28 cellular contexts compared by ENCODE assay signal in genomic region chr15:87756072-87756471, GRCh38.
"Had no signal": no experiment of that assay in that cellular context is flagged by ENCODE, and none has a peak within 500 bp of the region (broad histone marks: within the 10 kb centered on the region; RNA-seq: fewer than 3 reads in every experiment).

No MANE protein-coding gene starts in this region.

- DNase-seq: colonic mucosa; cortex of kidney; dermis blood vessel endothelial cell; dorsolateral prefrontal cortex; effector CD4-positive, alpha-beta T cell; effector CD8-positive, alpha-beta T cell; effector memory CD4-positive, alpha-beta T cell; effector memory CD8-positive, alpha-beta T cell; endodermal cell; erythroblast; esophagus squamous epithelium; foreskin fibroblast; foreskin keratinocyte; foreskin melanocyte; gastrocnemius medialis; glutamatergic neuron; head of caudate nucleus; heart left ventricle; heart right ventricle had no signal

- FAIRE-seq: colon, endometrium, endothelial cell of umbilical vein, frontal cortex had no signal

- ATAC-seq: effector memory CD8-positive, alpha-beta T cell; esophagus mucosa; foreskin keratinocyte; gastrocnemius medialis; gastroesophageal sphincter; heart left ventricle; heart right ventricle had no signal

- H3K9me3 ChIP-seq: colonic mucosa, esophagus muscularis mucosa, esophagus squamous epithelium, gastrocnemius medialis, gastroesophageal sphincter, heart left ventricle, heart right ventricle had no signal

- H3K27ac ChIP-seq: colonic mucosa, coronary artery, dorsolateral prefrontal cortex, epithelial cell of prostate, esophagus muscularis mucosa, esophagus squamous epithelium, foreskin keratinocyte, gastrocnemius medialis, gastroesophageal sphincter, heart left ventricle, heart right ventricle had no signal

- H3K4me1 ChIP-seq: colonic mucosa, esophagus squamous epithelium had no signal

- H3K27me3 ChIP-seq: colonic mucosa, esophagus muscularis mucosa, esophagus squamous epithelium, gastrocnemius medialis, gastroesophageal sphincter, heart left ventricle, heart right ventricle had no signal

- H3K36me3 ChIP-seq: colonic mucosa, esophagus muscularis mucosa, esophagus squamous epithelium, gastrocnemius medialis, gastroesophageal sphincter, heart left ventricle, heart right ventricle had no signal

- H3K4me3 ChIP-seq: colonic mucosa, coronary artery, dorsolateral prefrontal cortex, esophagus muscularis mucosa, esophagus squamous epithelium, gastrocnemius medialis, gastroesophageal sphincter, heart left ventricle, heart right ventricle had no signal
